Comparison of ENCODE assay signal across 19 cellular contexts in the genomic region with DNA sequence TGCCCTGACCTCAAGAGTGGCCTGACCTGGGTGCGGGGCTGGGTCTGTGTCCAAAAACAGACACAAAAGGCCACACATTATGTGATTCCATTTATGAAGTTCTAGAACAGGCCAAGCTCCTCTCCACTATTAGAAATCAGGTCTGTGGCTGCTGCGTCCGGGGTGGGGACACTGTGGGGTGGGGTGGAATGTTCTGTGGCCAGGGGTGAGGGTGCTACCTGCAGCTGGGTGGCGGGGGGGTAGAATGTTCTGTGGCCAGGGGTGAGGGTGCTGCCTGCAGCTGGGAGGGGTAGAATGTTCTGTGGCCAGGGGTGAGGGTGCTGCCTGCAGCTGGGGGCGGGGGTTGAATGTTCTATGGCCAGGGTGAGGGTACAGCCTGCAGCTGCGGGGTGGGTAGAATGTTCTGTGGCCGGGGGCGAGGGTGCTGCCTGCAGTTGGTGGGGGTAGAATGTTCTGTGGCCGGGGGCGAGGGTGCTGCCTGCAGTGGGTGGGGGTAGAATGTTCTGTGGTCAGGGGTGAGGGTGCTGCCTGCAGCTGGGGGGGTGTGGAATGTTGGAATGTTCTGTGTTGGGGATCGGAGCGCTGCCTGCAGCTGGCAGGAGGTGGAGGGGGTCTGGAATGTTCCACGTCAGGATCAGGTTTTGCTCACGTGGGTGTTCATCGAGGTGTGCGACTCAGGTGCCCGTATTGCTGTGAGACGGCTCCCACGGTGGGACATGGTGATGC. TPM values are rescaled to one million over a fixed set of nuclear protein-coding genes. Genes with fewer than 3 reads are reported as not detected.
DNase-seq lines count a peak whose midpoint lies in the region; ATAC-seq and TF ChIP-seq lines count a peak whose summit lies in the region.
"Had no signal": no experiment of that assay in that cellular context is flagged by ENCODE, and none has a peak within 500 bp of the region (broad histone marks: within the 10 kb centered on the region; RNA-seq: fewer than 3 reads in every experiment).

No MANE protein-coding gene starts in this region.

- H3K9me3 ChIP-seq in DND-41 (ENCODE audit: insufficient read depth, low read length, severe bottlenecking) (no peaks in the 10 kb centered on the region), neural progenitor cell (ENCODE audit: low read depth) (no peaks in the 10 kb centered on the region)

- peaks cover 10% of the 10 kb centered on the region for H3K4me1 Mint-ChIP-seq in neural progenitor cell

- H3K27me3 Mint-ChIP-seq in neural progenitor cell (ENCODE audit: insufficient read depth, low read depth), result peaks cover 9% of the 10 kb centered on the region
- H3K27me3 Mint-ChIP-seq: B cell had no signal

- H3K4me1 ChIP-seq in DND-41 (ENCODE audit: insufficient read depth, low read length) (0 out of 2 replicates have a peak, but pooled peaks cover under 1% of the 10 kb centered on the region), neural progenitor cell (no peaks in the 10 kb centered on the region)

- H3K9me3 Mint-ChIP-seq in neural progenitor cell, result no peaks in the 10 kb centered on the region

- no peak overlapping the region for H3K4me3 ChIP-seq in DND-41 (ENCODE audit: low read depth in 1 of 2, low read length in 2 of 2)
- no peak overlapping the region for H3K4me3 ChIP-seq in neural progenitor cell
- H3K4me3 ChIP-seq: GM12878, hepatocyte had no signal

- no peak overlapping the region for H3K9ac ChIP-seq in DND-41 (ENCODE audit: low read depth, low read length)
- H3K9ac ChIP-seq in neural progenitor cell, result no peak overlapping the region

- DNase-seq in DND-41 (no peak), neural progenitor cell (ENCODE audit: low spot score) (no peak), NCI-H2196 (lab: John Stamatoyannopoulos, UW; ENCODE audit: unreplicated experiment) (no peak), Kasumi-1 (lab: John Stamatoyannopoulos, UW) (no peak)
- peak; percentile 35 for DNase-seq in activated gamma-delta T cell treated with anti-CD3 and anti-CD28 coated beads, Interleukin-2, amount 50 U/mL, for 16 hours (ENCODE audit: low read depth)
- DNase-seq: dermis blood vessel endothelial cell; KBM-7; left cardiac atrium; naive B cell; NCI-H146; stimulated activated CD8-positive, alpha-beta memory T cell treated with anti-CD3 and anti-CD28 coated beads, Interleukin-4, amount 100 ng/mL, for 48 hours had no signal

- no peaks in the 10 kb centered on the region for H4K20me1 ChIP-seq in DND-41 (ENCODE audit: insufficient read depth, low read length)
- no peaks in the 10 kb centered on the region for H4K20me1 ChIP-seq in neural progenitor cell (ENCODE audit: low read depth)

- H3K27ac Mint-ChIP-seq in neural progenitor cell, result peak overlapping the region; percentile 82
- H3K27ac Mint-ChIP-seq: B cell, naive B cell had no signal

- ATAC-seq in DND-41 (ENCODE audit: insufficient read depth, low read depth) (peak; percentile 31; the same call in 1 of the 3 replicates), HG03460 (IDR thresholded peaks at IDR 0.05; ENCODE audit: unreplicated experiment) (no peak)
- ATAC-seq: GM12878, SK-N-SH treated with all-trans-retinoic acid at 6 μM for 48 hours had no signal

- H3K27me3 ChIP-seq in DND-41 (ENCODE audit: insufficient read depth, low read length, poor library complexity) (no peaks in the 10 kb centered on the region), neural progenitor cell (no peaks in the 10 kb centered on the region)
- H3K27me3 ChIP-seq: hepatocyte had no signal

- no peak overlapping the region for H3K4me3 Mint-ChIP-seq in neural progenitor cell
- H3K4me3 Mint-ChIP-seq: B cell had no signal

- TF ChIP-seq CTCF in DND-41 (IDR thresholded peaks at IDR 0.05; ENCODE audit: borderline replicate concordance, extremely low read depth, low read length, poor library complexity, severe bottlenecking) (no peak), neural progenitor cell (IDR thresholded peaks at IDR 0.05) (no peak)

- H3K36me3 Mint-ChIP-seq in neural progenitor cell, result peaks cover 3% of the 10 kb centered on the region

- H3K36me3 ChIP-seq in DND-41 (ENCODE audit: insufficient read depth, low read length), result no peaks in the 10 kb centered on the region
- no peaks in the 10 kb centered on the region for H3K36me3 ChIP-seq in neural progenitor cell

- no peaks in the 10 kb centered on the region for H3F3A ChIP-seq in neural progenitor cell (ENCODE audit: low read depth)

- H3K79me2 ChIP-seq in DND-41 (ENCODE audit: insufficient read depth, low read length), result no peaks in the 10 kb centered on the region
- H3K79me2 ChIP-seq in neural progenitor cell (ENCODE audit: low read depth), result no peaks in the 10 kb centered on the region
- H3K79me2 ChIP-seq: hepatocyte had no signal

- H3K27ac ChIP-seq in DND-41 (ENCODE audit: low read length), result no peak overlapping the region
- no peak overlapping the region for H3K27ac ChIP-seq in neural progenitor cell
- H3K27ac ChIP-seq: hepatocyte had no signal

- no peak overlapping the region for H3K4me2 ChIP-seq in DND-41 (ENCODE audit: insufficient read depth, low read length)
- no peak overlapping the region for H3K4me2 ChIP-seq in neural progenitor cell
- H3K4me2 ChIP-seq: hepatocyte had no signal

- no peak overlapping the region for H2AFZ ChIP-seq in DND-41 (ENCODE audit: low read depth, low read length)
- H2AFZ ChIP-seq in neural progenitor cell (replicated peaks), result no peak overlapping the region
- H2AFZ ChIP-seq: hepatocyte had no signal

RNA-seq across cellular contexts. Expression of gene LCN12, which starts 8.3 kb away (rescaled TPM):
- total RNA-seq in neural progenitor cell (ENCODE audit: low replicate concordance), result 0.19 TPM in 1 of 2 replicates, not detected in the other
- total RNA-seq: astrocyte, Daoy, dermis blood vessel endothelial cell, urinary bladder had no signal

RNA-seq across cellular contexts. Expression of gene C8G, which starts 15.3 kb away (rescaled TPM):
- total RNA-seq in neural progenitor cell (ENCODE audit: low replicate concordance), result not detected in 2 replicates
- total RNA-seq: Daoy, dermis blood vessel endothelial cell had no signal

RNA-seq across cellular contexts. Expression of gene FBXW5, which starts 15.8 kb away (rescaled TPM):
- total RNA-seq in neural progenitor cell (ENCODE audit: low replicate concordance), result 21.5 and 85.1 TPM in 2 replicates

RNA-seq across cellular contexts. Expression of gene PTGDS, which starts 16.9 kb away (rescaled TPM):
- total RNA-seq in neural progenitor cell (ENCODE audit: low replicate concordance), result not detected in 2 replicates
- total RNA-seq: B cell, Daoy, GM12878 had no signal

RNA-seq across cellular contexts. Expression of gene LCNL1, which starts 22.4 kb away (rescaled TPM):
- 0.09 TPM in 1 of 2 replicates, not detected in the other for total RNA-seq in neural progenitor cell (ENCODE audit: low replicate concordance)
- total RNA-seq: B cell, Daoy, dermis blood vessel endothelial cell, GM12878 had no signal
